ENCODE assay signal across 8 cellular contexts in genomic region chr17:74213897-74214386, GRCh38. TPM values are rescaled to one million over a fixed set of nuclear protein-coding genes. Genes with fewer than 3 reads are reported as not detected.
A peak's percentile ranks its signal among the peaks of the same experiment; 100 is the strongest.
DNase-seq lines count a peak whose midpoint lies in the region; ATAC-seq and TF ChIP-seq lines count a peak whose summit lies in the region.

No MANE protein-coding gene starts in this region.

- no peaks in the 10 kb centered on the region for H3K27me3 ChIP-seq in Caco-2 (replicated peaks; ENCODE audit: control insufficient read depth, insufficient read depth, low read length)
- no peaks in the 10 kb centered on the region for H3K27me3 ChIP-seq in vagina

- intact Hi-C loops in Caco-2 (cut with micrococcal nuclease; ENCODE audit: unreplicated experiment) (loop anchor here (2.0 to 10.0 kb wide), 2 partner anchors 83 to 151 kb away; partner anchors contain the start of genes BTBD17 and GPR142), vagina (cut with DNase I) (loop anchor here (5.0 to 10.0 kb wide), 3 partner anchors 73 to 241 kb away; partner anchors contain the start of gene BTBD17)

- no peak for TF ChIP-seq CTCF in Caco-2 (IDR thresholded peaks at IDR 0.05; ENCODE audit: insufficient read depth in 1 of 2, low read depth in 1 of 2, low read length in 1 of 2, severe bottlenecking in 1 of 2, unreplicated experiment in 1 of 2)
- TF ChIP-seq CTCF in cardiac fibroblast (IDR thresholded peaks at IDR 0.05; ENCODE audit: low read depth, low read length), result no peak
- TF ChIP-seq CTCF in vagina (IDR thresholded peaks at IDR 0.05), result no peak

- H3K36me3 ChIP-seq in Caco-2 (ENCODE audit: control insufficient read depth, insufficient read depth, low read length), result no peaks in the 10 kb centered on the region
- H3K36me3 ChIP-seq in vagina, result peaks cover 0 to 14% of the 10 kb centered on the region in 2 donors

- H3K36me3 Mint-ChIP-seq in Caco-2 (ENCODE audit: insufficient read depth, unreplicated experiment), result peaks cover 46% of the 10 kb centered on the region

- H3K9me3 ChIP-seq in Caco-2, result no peaks in the 10 kb centered on the region
- H3K9me3 ChIP-seq in vagina, result no peaks in the 10 kb centered on the region

- no peak for ATAC-seq in HG02884 (IDR thresholded peaks at IDR 0.05; ENCODE audit: unreplicated experiment)
- no peak for ATAC-seq in HG03460 (IDR thresholded peaks at IDR 0.05; ENCODE audit: unreplicated experiment)

- H3K4me3 ChIP-seq in Caco-2 (ENCODE audit: low read depth, low read length) (peak overlapping the region; percentile 67), cardiac fibroblast (replicated peaks in 1 of 2; ENCODE audit: low read depth in 2 of 2, low read length in 2 of 2) (peak overlapping the region; percentile 52 to 60), vagina (peak overlapping the region; percentile 49 to 52)

- H3K27ac ChIP-seq in vagina, result peak overlapping the region; percentile 66

- no peaks in the 10 kb centered on the region for H3K27me3 Mint-ChIP-seq in Caco-2 (ENCODE audit: insufficient read depth, unreplicated experiment)

- H3K4me1 Mint-ChIP-seq in Caco-2 (ENCODE audit: low read depth, unreplicated experiment), result peaks cover 26% of the 10 kb centered on the region

- CTCF ChIA-PET in Caco-2 (lab: Charles Lee), result interaction anchor here (1.0 to 1.2 kb wide), 2 partner anchors 87 to 154 kb away, joined by 3 to 6 read pairs; no protein-coding TSS in a partner anchor

- no peak overlapping the region for H3K27ac Mint-ChIP-seq in Caco-2 (ENCODE audit: unreplicated experiment)

- H3K4me3 Mint-ChIP-seq in Caco-2 (ENCODE audit: unreplicated experiment), result peak overlapping the region; percentile 76

- DNase-seq in Caco-2, result no peak
- peak; percentile 43 for DNase-seq in MV-4-11 (lab: John Stamatoyannopoulos, UW)
- no peak for DNase-seq in cardiac fibroblast (ENCODE audit: low read depth in 2 of 2)
- peak; percentile 58 for DNase-seq in midbrain (lab: John Stamatoyannopoulos, UW)
- no peak for DNase-seq in vagina (ENCODE audit: extremely low spot score in 2 of 2)
- no peak for DNase-seq in NCI-H510A (lab: John Stamatoyannopoulos, UW)

- TF ChIP-seq POLR2A in vagina (IDR thresholded peaks at IDR 0.05), result no peak

- POLR2A ChIA-PET in Caco-2 (lab: Charles Lee), result interaction anchor here (1.6 kb wide), 1 partner anchor 10 kb away, joined by 6 read pairs; the partner anchor contains the start of gene RPL38

- no TSS peak for BruUV-seq in Caco-2 (replicated peaks; lab: Mats Ljungman, UMichigan)

- no peaks in the 10 kb centered on the region for H3K9me3 Mint-ChIP-seq in Caco-2 (ENCODE audit: unreplicated experiment)

- peaks cover 21% of the 10 kb centered on the region for H3K4me1 ChIP-seq in Caco-2
- H3K4me1 ChIP-seq in vagina, result peaks cover 43% of the 10 kb centered on the region

RNA-seq across cellular contexts. Expression of gene TTYH2, which starts 0.6 kb away (rescaled TPM):
- 4.6 and 5.4 TPM in 2 replicates for total RNA-seq in Caco-2 (2022)
- total RNA-seq in vagina, result 3.4 TPM

RNA-seq across cellular contexts. Expression of gene RPL38, which starts 10.5 kb away (rescaled TPM):
- total RNA-seq in Caco-2 (2022) (1,319 and 1,408 TPM in 2 replicates), vagina (571 TPM)

Comparison
In these comparisons a context has a peak if more than half of its experiments do, and no peak if none do; other contexts are left out.
1. DNase-seq: peak in MV-4-11 (single experiment) and midbrain (single experiment); none in Caco-2 (0 of 2), cardiac fibroblast (0 of 2), vagina (0 of 2) and NCI-H510A (single experiment).
2. Peak in every context shown above with its lines, with median percentiles within 50 percentile points of each other: H3K4me3 ChIP-seq.